In genomic region chr13:61086052-61086451, GRCh38 we compare ENCODE assay signal across 18 cellular contexts.
"Had no signal": no experiment of that assay in that cellular context is flagged by ENCODE, and none has a peak within 500 bp of the region (broad histone marks: within the 10 kb centered on the region; RNA-seq: fewer than 3 reads in every experiment).

No MANE protein-coding gene starts in this region.

- H3K4me3 Mint-ChIP-seq: activated CD4-positive, alpha-beta T cell treated with anti-CD3 and anti-CD28 coated beads, Interleukin-2, amount 10 ng/mL, durations not matched to agents 24 days and 14 days; activated CD8-positive, alpha-beta T cell treated with anti-CD3 and anti-CD28 coated beads, Interleukin-2, amount 10 ng/mL, durations not matched to agents 7 days and 5 days; activated naive CD4-positive, alpha-beta T cell treated with anti-CD3 and anti-CD28 coated beads, Interleukin-2, amount 10 ng/mL, durations not matched to agents 7 days and 5 days; activated naive CD8-positive, alpha-beta T cell treated with anti-CD3 and anti-CD28 coated beads, Interleukin-2, amount 50 U/mL, for 24 hours; activated T-cell treated with anti-CD3 and anti-CD28 coated beads, Interleukin-2, amount 50 U/mL, for 4 hours; effector memory CD8-positive, alpha-beta T cell; nephron progenitor cell; T-cell had no signal

- H3K27me3 Mint-ChIP-seq: activated CD4-positive, alpha-beta T cell treated with anti-CD3 and anti-CD28 coated beads, Interleukin-2, amount 10 ng/mL, durations not matched to agents 24 days and 14 days; activated naive CD4-positive, alpha-beta T cell treated with anti-CD3 and anti-CD28 coated beads, Interleukin-2, amount 10 ng/mL, durations not matched to agents 7 days and 5 days; activated naive CD8-positive, alpha-beta T cell treated with anti-CD3 and anti-CD28 coated beads, Interleukin-2, amount 50 U/mL, for 24 hours; effector memory CD8-positive, alpha-beta T cell; T-cell had no signal

- H3K27ac Mint-ChIP-seq: activated CD4-positive, alpha-beta T cell treated with anti-CD3 and anti-CD28 coated beads, Interleukin-2, amount 10 ng/mL, durations not matched to agents 24 days and 14 days; activated CD8-positive, alpha-beta T cell treated with anti-CD3 and anti-CD28 coated beads, Interleukin-2, amount 10 ng/mL, durations not matched to agents 7 days and 5 days; activated naive CD4-positive, alpha-beta T cell treated with anti-CD3 and anti-CD28 coated beads, Interleukin-2, amount 10 ng/mL, durations not matched to agents 7 days and 5 days; activated naive CD8-positive, alpha-beta T cell treated with anti-CD3 and anti-CD28 coated beads, Interleukin-2, amount 50 U/mL, for 24 hours; effector memory CD8-positive, alpha-beta T cell; nephron progenitor cell; T-cell had no signal

- H3K36me3 ChIP-seq: left ventricle myocardium inferior, thyroid gland had no signal

- ATAC-seq: activated CD8-positive, alpha-beta T cell treated with anti-CD3 and anti-CD28 coated beads, Interleukin-2, amount 10 ng/mL, durations not matched to agents 7 days and 5 days; activated naive CD8-positive, alpha-beta T cell treated with anti-CD3 and anti-CD28 coated beads, Interleukin-2, amount 50 U/mL, for 24 hours; activated T-cell treated with anti-CD3 and anti-CD28 coated beads, Interleukin-2, amount 50 U/mL, for 4 hours; effector memory CD8-positive, alpha-beta T cell; T-cell had no signal

- H3K4me3 ChIP-seq: left ventricle myocardium inferior, thyroid gland had no signal

- DNase-seq: activated CD4-positive, alpha-beta T cell treated with anti-CD3 and anti-CD28 coated beads, Interleukin-2, amount 10 ng/mL, durations not matched to agents 24 days and 14 days; activated CD4-positive, CD25-positive, alpha-beta regulatory T cell; activated CD8-positive, alpha-beta T cell treated with anti-CD3 and anti-CD28 coated beads, Interleukin-2, amount 10 ng/mL, durations not matched to agents 7 days and 5 days; activated effector memory CD4-positive, alpha-beta T cell treated with Interleukin-2 at 50 U/mL for 16 hours; activated naive CD4-positive, alpha-beta T cell treated with anti-CD3 and anti-CD28 coated beads, Interleukin-2, amount 10 ng/mL, durations not matched to agents 7 days and 5 days; activated naive CD8-positive, alpha-beta T cell treated with anti-CD3 and anti-CD28 coated beads, Interleukin-2, amount 50 U/mL, for 24 hours; activated T-cell treated with anti-CD3 and anti-CD28 coated beads, Interleukin-2, amount 50 U/mL, for 4 hours; effector memory CD8-positive, alpha-beta T cell; foreskin melanocyte; hypothalamus; left ventricle myocardium inferior; mammary epithelial cell; nephron progenitor cell; occipital lobe; retina; stimulated activated naive CD4-positive, alpha-beta T cell; T-cell; thyroid gland had no signal

- H3K27ac ChIP-seq: left ventricle myocardium inferior, thyroid gland had no signal

- H3K4me1 Mint-ChIP-seq: activated CD4-positive, alpha-beta T cell treated with anti-CD3 and anti-CD28 coated beads, Interleukin-2, amount 10 ng/mL, durations not matched to agents 24 days and 14 days; activated naive CD4-positive, alpha-beta T cell treated with anti-CD3 and anti-CD28 coated beads, Interleukin-2, amount 10 ng/mL, durations not matched to agents 7 days and 5 days; activated naive CD8-positive, alpha-beta T cell treated with anti-CD3 and anti-CD28 coated beads, Interleukin-2, amount 50 U/mL, for 24 hours; T-cell had no signal

- H3K9me3 ChIP-seq: left ventricle myocardium inferior, thyroid gland had no signal

- H3K4me1 ChIP-seq: left ventricle myocardium inferior, thyroid gland had no signal

- H3K9me3 Mint-ChIP-seq: nephron progenitor cell had no signal

- H3K27me3 ChIP-seq: thyroid gland had no signal

- H3K36me3 Mint-ChIP-seq: activated naive CD4-positive, alpha-beta T cell treated with anti-CD3 and anti-CD28 coated beads, Interleukin-2, amount 10 ng/mL, durations not matched to agents 7 days and 5 days; T-cell had no signal
